ENCODE assay signal across 23 cellular contexts in the genomic region with DNA sequence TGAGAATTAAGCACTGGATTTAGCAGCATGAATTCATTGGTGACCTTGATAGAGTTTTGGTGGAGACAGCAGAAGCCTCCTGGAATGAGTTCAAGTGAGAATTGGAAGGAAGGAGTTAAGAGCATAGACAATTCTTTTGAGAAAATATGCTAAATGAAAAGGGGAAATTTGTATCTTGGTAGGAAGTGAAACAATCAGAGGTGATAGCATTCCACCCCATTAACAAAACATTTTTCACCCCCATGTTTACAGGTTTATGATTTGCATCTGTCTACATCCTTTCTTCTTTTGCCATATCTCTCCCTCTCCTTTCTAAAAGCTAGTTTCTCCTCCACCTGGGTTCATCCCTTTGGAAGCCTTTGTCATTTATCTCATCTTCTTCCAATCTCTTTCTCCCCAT.
"Had no signal": no experiment of that assay in that cellular context is flagged by ENCODE, and none has a peak within 500 bp of the region (broad histone marks: within the 10 kb centered on the region; RNA-seq: fewer than 3 reads in every experiment).

No MANE protein-coding gene starts in this region.

- H3K4me1 ChIP-seq: parathyroid adenoma, uterus had no signal

- H3K27me3 ChIP-seq: stomach, uterus had no signal

- H3K36me3 ChIP-seq: stomach, uterus, WERI-Rb-1 had no signal

- ATAC-seq: activated CD8-positive, alpha-beta T cell treated with anti-CD3 and anti-CD28 coated beads, Interleukin-2, amount 10 ng/mL, durations not matched to agents 7 days and 5 days; left colon; mucosa of descending colon; right cardiac atrium had no signal

- H3K9me3 ChIP-seq: mucosa of descending colon, stomach, uterus had no signal

- H3K27ac Mint-ChIP-seq: activated CD4-positive, alpha-beta T cell treated with anti-CD3 and anti-CD28 coated beads, Interleukin-2, amount 10 ng/mL, durations not matched to agents 7 days and 5 days; activated CD8-positive, alpha-beta T cell treated with anti-CD3 and anti-CD28 coated beads, Interleukin-2, amount 10 ng/mL, durations not matched to agents 7 days and 5 days; activated naive CD4-positive, alpha-beta T cell treated with anti-CD3 and anti-CD28 coated beads, Interleukin-2, amount 50 U/mL, for 24 hours; activated T-helper 1 cell treated with anti-CD3 and anti-CD28 coated beads, Interleukin-12 subunit alpha, Interleukin-12 subunit beta, Interleukin-2, Interleukin-4 antibody, amounts not matched to agents 30 ng/mL and 10 ng/mL and 1 ng/mL, durations not matched to agents 14 hours and 24 hours and 36 hours; brain; dendritic cell treated with granulocyte-macrophage colony-stimulating factor and Interleukin-4, amounts not matched to agents 40 ng/mL and 50 ng/mL, for 4 days; stimulated activated effector memory CD8-positive, alpha-beta T cell treated with anti-CD3 and anti-CD28 coated beads, Interleukin-12 subunit alpha, Interleukin-12 subunit beta, amount 100 ng/mL, for 72 hours had no signal

- H3K4me3 ChIP-seq: mucosa of descending colon, stomach, uterus had no signal

- H3K4me3 Mint-ChIP-seq: activated CD4-positive, alpha-beta T cell treated with anti-CD3 and anti-CD28 coated beads, Interleukin-2, amount 10 ng/mL, durations not matched to agents 7 days and 5 days; activated CD8-positive, alpha-beta T cell treated with anti-CD3 and anti-CD28 coated beads, Interleukin-2, amount 10 ng/mL, durations not matched to agents 7 days and 5 days; activated naive CD4-positive, alpha-beta T cell treated with anti-CD3 and anti-CD28 coated beads, Interleukin-2, amount 50 U/mL, for 24 hours; activated T-helper 1 cell treated with anti-CD3 and anti-CD28 coated beads, Interleukin-12 subunit alpha, Interleukin-12 subunit beta, Interleukin-2, Interleukin-4 antibody, amounts not matched to agents 30 ng/mL and 10 ng/mL and 1 ng/mL, durations not matched to agents 14 hours and 24 hours and 36 hours; brain; dendritic cell treated with granulocyte-macrophage colony-stimulating factor and Interleukin-4, amounts not matched to agents 40 ng/mL and 50 ng/mL, for 4 days; stimulated activated effector memory CD8-positive, alpha-beta T cell treated with anti-CD3 and anti-CD28 coated beads, Interleukin-12 subunit alpha, Interleukin-12 subunit beta, amount 100 ng/mL, for 72 hours had no signal

- H3K36me3 Mint-ChIP-seq: brain; stimulated activated effector memory CD8-positive, alpha-beta T cell treated with anti-CD3 and anti-CD28 coated beads, Interleukin-12 subunit alpha, Interleukin-12 subunit beta, amount 100 ng/mL, for 72 hours had no signal

- H3K9me3 Mint-ChIP-seq: activated naive CD4-positive, alpha-beta T cell treated with anti-CD3 and anti-CD28 coated beads, Interleukin-2, amount 50 U/mL, for 24 hours; activated T-helper 1 cell treated with anti-CD3 and anti-CD28 coated beads, Interleukin-12 subunit alpha, Interleukin-12 subunit beta, Interleukin-2, Interleukin-4 antibody, amounts not matched to agents 30 ng/mL and 10 ng/mL and 1 ng/mL, durations not matched to agents 14 hours and 24 hours and 36 hours; dendritic cell treated with granulocyte-macrophage colony-stimulating factor and Interleukin-4, amounts not matched to agents 40 ng/mL and 50 ng/mL, for 4 days; stimulated activated effector memory CD8-positive, alpha-beta T cell treated with anti-CD3 and anti-CD28 coated beads, Interleukin-12 subunit alpha, Interleukin-12 subunit beta, amount 100 ng/mL, for 72 hours had no signal

- H3K4me1 Mint-ChIP-seq: activated CD4-positive, alpha-beta T cell treated with anti-CD3 and anti-CD28 coated beads, Interleukin-2, amount 10 ng/mL, durations not matched to agents 7 days and 5 days; brain; stimulated activated effector memory CD8-positive, alpha-beta T cell treated with anti-CD3 and anti-CD28 coated beads, Interleukin-12 subunit alpha, Interleukin-12 subunit beta, amount 100 ng/mL, for 72 hours had no signal

- H3K27ac ChIP-seq: parathyroid adenoma, stomach, uterus, WERI-Rb-1 had no signal

- H3K27me3 Mint-ChIP-seq: activated CD4-positive, alpha-beta T cell treated with anti-CD3 and anti-CD28 coated beads, Interleukin-2, amount 10 ng/mL, durations not matched to agents 7 days and 5 days; activated naive CD4-positive, alpha-beta T cell treated with anti-CD3 and anti-CD28 coated beads, Interleukin-2, amount 50 U/mL, for 24 hours; brain; dendritic cell treated with granulocyte-macrophage colony-stimulating factor and Interleukin-4, amounts not matched to agents 40 ng/mL and 50 ng/mL, for 4 days had no signal

- DNase-seq: activated CD4-positive, alpha-beta T cell treated with anti-CD3 and anti-CD28 coated beads, Interleukin-2, amount 10 ng/mL, durations not matched to agents 7 days and 5 days; activated CD4-positive, CD25-positive, alpha-beta regulatory T cell treated with anti-CD3 and anti-CD28 coated beads, Interleukin-2, amount 50 U/mL, for 72 hours; activated CD8-positive, alpha-beta T cell treated with anti-CD3 and anti-CD28 coated beads, Interleukin-2, amount 10 ng/mL, durations not matched to agents 7 days and 5 days; activated gamma-delta T cell; aorta; effector CD4-positive, alpha-beta T cell; erythroblast; foreskin fibroblast; left colon; mesenchymal stem cell; mucosa of descending colon; nucleus accumbens; right cardiac atrium; stimulated activated CD4-positive, alpha-beta T cell treated with anti-CD3 and anti-CD28 coated beads, Interleukin-12 subunit alpha, Interleukin-12 subunit beta, amount 100 ng/mL, for 4 hours; stomach; uterus; WERI-Rb-1 had no signal
